ENCODE assay signal across 8 cellular contexts in genomic region chr2:111157798-111158197, GRCh38. TPM values are rescaled to one million over a fixed set of nuclear protein-coding genes. Genes with fewer than 3 reads are reported as not detected.
A peak's percentile ranks its signal among the peaks of the same experiment; 100 is the strongest.
DNase-seq lines count a peak whose midpoint lies in the region; ATAC-seq lines count a peak whose summit lies in the region.
"Had no signal": no experiment of that assay in that cellular context is flagged by ENCODE, and none has a peak within 500 bp of the region (broad histone marks: within the 10 kb centered on the region; RNA-seq: fewer than 3 reads in every experiment).

No MANE protein-coding gene starts in this region.

- H3K4me1 Mint-ChIP-seq in memory B cell: peaks cover 36% of the 10 kb centered on the region

- peak; percentile 43 to 63 for DNase-seq in memory B cell (ENCODE audit: low spot score in 2 of 2)
- no peak for DNase-seq in COR-L47 (lab: John Stamatoyannopoulos, UW)
- no peak for DNase-seq in left colon
- DNase-seq in activated T-cell treated with anti-CD3 and anti-CD28 coated beads, Interleukin-2, amount 50 U/mL, for 48 hours: no peak
- DNase-seq: Right ventricle myocardium superior had no signal

- ATAC-seq in GM18870 (IDR thresholded peaks at IDR 0.05; ENCODE audit: unreplicated experiment): peak; percentile 73
- ATAC-seq in GM21576 (IDR thresholded peaks at IDR 0.05; ENCODE audit: unreplicated experiment): peak; percentile 54
- peak; percentile 40 for ATAC-seq in HG03460 (IDR thresholded peaks at IDR 0.05; ENCODE audit: unreplicated experiment)
- peak; percentile 74 for ATAC-seq in memory B cell (ENCODE audit: low read depth)
- no peak for ATAC-seq in left colon

- H3K27me3 Mint-ChIP-seq in memory B cell: no peaks in the 10 kb centered on the region

- peak overlapping the region; percentile 97 for H3K27ac Mint-ChIP-seq in memory B cell

- peak overlapping the region; percentile 52 for H3K4me3 Mint-ChIP-seq in memory B cell

- intact Hi-C loops in left colon (cut with DNase I, micrococcal nuclease): no loop called here

- no peaks in the 10 kb centered on the region for H3K9me3 Mint-ChIP-seq in memory B cell

- peaks cover 17% of the 10 kb centered on the region for H3K36me3 Mint-ChIP-seq in memory B cell

RNA-seq across cellular contexts. Expression of gene BCL2L11, which starts 37.1 kb away (rescaled TPM):
- 10 to 100 TPM; 21.2 to 38.6 TPM for total RNA-seq in left colon

Comparison
In these comparisons a context has a peak if more than half of its experiments do, and no peak if none do; other contexts are left out.
1. DNase-seq: peak in memory B cell (2 of 2); none in COR-L47 (single experiment), left colon (0 of 2) and activated T-cell treated with anti-CD3 and anti-CD28 coated beads, Interleukin-2, amount 50 U/mL, for 48 hours (0 of 2).